Comparison of ENCODE assay signal across 8 cellular contexts in the genomic region with DNA sequence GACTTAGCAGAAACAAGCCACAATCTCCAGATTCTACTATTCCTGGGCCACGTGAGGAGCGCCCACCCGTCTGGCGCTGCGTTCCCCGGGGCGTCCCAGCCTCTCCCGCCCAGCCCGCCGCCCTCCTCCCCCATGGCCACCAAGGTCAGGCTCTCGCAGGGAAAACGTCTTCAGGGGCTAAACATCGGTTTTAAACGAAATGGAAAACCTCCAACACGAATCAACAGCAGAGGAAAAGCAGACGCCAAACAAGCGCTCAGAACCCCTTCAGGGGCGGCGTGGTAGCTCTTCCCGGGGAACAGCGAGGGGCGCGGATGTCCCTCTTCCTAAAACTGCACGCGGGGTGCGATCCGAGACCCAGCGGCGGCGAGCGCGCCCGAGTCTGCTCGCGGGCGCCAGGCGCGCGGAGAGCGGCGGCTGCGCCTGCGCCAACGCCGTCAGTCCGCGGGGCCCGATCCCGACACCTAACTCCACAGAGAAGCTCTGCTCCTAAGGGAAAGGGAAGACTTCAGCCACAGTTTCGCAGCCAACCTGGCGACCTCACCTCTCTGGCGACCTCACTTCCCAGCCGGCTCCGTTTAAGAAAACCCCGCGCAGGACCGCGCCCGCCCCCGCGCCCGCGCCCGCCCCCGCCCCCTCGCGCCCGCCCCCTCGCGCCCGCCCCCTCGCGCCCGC. TPM values are rescaled to one million over a fixed set of nuclear protein-coding genes. Genes with fewer than 3 reads are reported as not detected.
DNase-seq lines count a peak whose midpoint lies in the region; ATAC-seq and TF ChIP-seq lines count a peak whose summit lies in the region.

No MANE protein-coding gene starts in this region.

- H3K4me3 ChIP-seq in AG04450 (ENCODE audit: low read depth, low read length) = peak overlapping the region; percentile 81

- DNase-seq in AG04450 (ENCODE audit: low read depth, low spot score) = peak; percentile 33
- peak; percentile 86 for DNase-seq in NCI-H2171 treated with DMSO at 0.1 percent for 48 hours (lab: John Stamatoyannopoulos, UW)
- peak; percentile 84 for DNase-seq in cerebellum (ENCODE audit: low spot score)
- DNase-seq in kidney tubule cell (ENCODE audit: low spot score) = peak; percentile 75
- DNase-seq in stimulated activated CD4-positive, alpha-beta T cell treated with anti-CD3 and anti-CD28 coated beads, Interleukin-1b, Interleukin-23, amount 100 ng/mL, for 24 hours (ENCODE audit: low read depth in 4 of 4, low spot score in 1 of 4) = peak in 3 of 4 experiments; percentile 43 to 54 (median 54)

- POLR2A ChIA-PET in AG04450 (lab: Yijun Ruan, JAX) = interaction anchor here (1.6 kb wide), 1 partner anchor 39 kb away, joined by 9 read pairs; a partner anchor contains a TSS

- H3K27me3 ChIP-seq in AG04450 (ENCODE audit: control insufficient read depth, insufficient read depth, low read length) = no peaks in the 10 kb centered on the region

- H3K27ac ChIP-seq in AG04450 (ENCODE audit: low read depth, low read length) = peak overlapping the region; percentile 81
- peak overlapping the region; percentile 90 for H3K27ac ChIP-seq in VCaP

- no peaks in the 10 kb centered on the region; the same call in 1 of the 2 replicates for H3K9me3 ChIP-seq in AG04450 (ENCODE audit: control insufficient read depth, insufficient read depth, low read length)

- ATAC-seq in GM18520 (IDR thresholded peaks at IDR 0.05; ENCODE audit: unreplicated experiment) (peak; percentile 28), HG03039 (IDR thresholded peaks at IDR 0.05; ENCODE audit: unreplicated experiment) (peak; percentile 57)

- CTCF ChIA-PET in AG04450 (lab: Charles Lee) = interaction anchor here (0.7 to 8.2 kb wide), 31 partner anchors 9 to 635 kb away, joined by 3 to 243 read pairs (median 4); a partner anchor contains a TSS

- no peak for TF ChIP-seq CTCF in AG04450 (IDR thresholded peaks at IDR 0.05; ENCODE audit: low read depth, low read length)
- TF ChIP-seq CTCF in VCaP (conservative IDR thresholded peaks at IDR 0.05) = no peak

RNA-seq across cellular contexts. Expression of a gene that starts 0.5 kb away (rescaled TPM):
- 30.2 and 36.9 TPM in 2 replicates for polyA plus RNA-seq in AG04450 (2011; rRNA removed)
- polyA minus RNA-seq in AG04450 (2011; rRNA and poly(A)+ RNA removed) = 42.8 and 59.6 TPM in 2 replicates
- 24.0 TPM for total RNA-seq in cerebellum

RNA-seq across cellular contexts. Expression of a gene that starts 27.5 kb away (rescaled TPM):
- 0.11 and 0.15 TPM in 2 replicates for polyA plus RNA-seq in AG04450 (2011; rRNA removed)
- polyA minus RNA-seq in AG04450 (2011; rRNA and poly(A)+ RNA removed) = 0.22 and 0.28 TPM in 2 replicates
- total RNA-seq in cerebellum = 58.7 TPM

Comparison
In these comparisons a context has a peak if more than half of its experiments do, and no peak if none do; other contexts are left out.
1. Peak in every context shown above with its lines: DNase-seq, ATAC-seq, H3K4me3 ChIP-seq and H3K27ac ChIP-seq.
2. DNase-seq: peak in every context shown above with its lines; median percentile 86 in NCI-H2171 treated with DMSO at 0.1 percent for 48 hours; 84 in cerebellum; 75 in kidney tubule cell; 54 in stimulated activated CD4-positive, alpha-beta T cell treated with anti-CD3 and anti-CD28 coated beads, Interleukin-1b, Interleukin-23, amount 100 ng/mL, for 24 hours; 33 in AG04450.